In genomic region chrX:72540318-72540717, GRCh38 we compare ENCODE assay signal across 8 cellular contexts. TPM values are rescaled to one million over a fixed set of nuclear protein-coding genes. Genes with fewer than 3 reads are reported as not detected.
DNase-seq lines count a peak whose midpoint lies in the region; ATAC-seq, FAIRE-seq and TF ChIP-seq lines count a peak whose summit lies in the region.

No MANE protein-coding gene starts in this region.

- 3 to 7% methylated on average over 5 of the region's 5 CpGs for WGBS in heart right ventricle, 2 donors

- peak; percentile 3 for DNase-seq in A172 (ENCODE audit: low spot score)
- peak; percentile 35 for DNase-seq in HEK293T (ENCODE audit: extremely low spot score)
- DNase-seq in heart right ventricle, result no peak
- no peak for DNase-seq in GM10248 (ENCODE audit: extremely low spot score)
- DNase-seq in omental fat pad (ENCODE audit: low spot score), result no peak

- intact Hi-C loops in heart right ventricle (cut with DNase I), result loop anchor here in 6 of 10 donors (5.0 to 10.0 kb wide), 5 partner anchors 156 to 536 kb away; partner anchors contain the start of gene CITED1 (in 2 of the 6)

- no peak overlapping the region for H3K4me3 ChIP-seq in heart right ventricle

- ATAC-seq in heart right ventricle (peak in 7 of 8 donors; percentile 36 to 79 (median 69)), HG03108 (IDR thresholded peaks at IDR 0.05; ENCODE audit: unreplicated experiment) (no peak), omental fat pad (ENCODE audit: low FRiP score) (no peak), GM19397 (IDR thresholded peaks at IDR 0.05; ENCODE audit: unreplicated experiment) (no peak)

- TF ChIP-seq CTCF in heart right ventricle (IDR thresholded peaks at IDR 0.05) (peak in 7 of 9 donors; percentile 25 to 60 (median 43)), GM10248 (IDR thresholded peaks at IDR 0.05; ENCODE audit: control extremely low read depth, extremely low read depth, low read depth, missing control alignments) (no peak), omental fat pad (IDR thresholded peaks at IDR 0.05) (no peak)

- H3K9me3 ChIP-seq in heart right ventricle, result no peaks in the 10 kb centered on the region

- POLR2A ChIA-PET in HEK293T (lab: Yijun Ruan, JAX) (interaction anchor here (0.7 to 1.8 kb wide), 2 partner anchors 264 to 302 kb away, joined by 3 to 8 read pairs; partner anchors contain the start of genes ERCC6L and RPS4X), GM10248 (lab: Yijun Ruan, JAX) (no interaction called here)

- H3K27ac ChIP-seq in heart right ventricle, result peak overlapping the region in 2 of 10 donors; percentile 10 to 48

- CTCF ChIA-PET in HEK293T (lab: Yijun Ruan, JAX), result interaction anchor here (0.5 to 1.4 kb wide), 4 partner anchors 15 to 638 kb away, joined by 3 to 7 read pairs (median 4); no protein-coding TSS in a partner anchor
- CTCF ChIA-PET in GM10248 (lab: Yijun Ruan, JAX), result interaction anchor here (1.0 to 1.9 kb wide), 3 partner anchors 10 to 295 kb away, joined by 3 to 7 read pairs (median 3); no protein-coding TSS in a partner anchor

- FAIRE-seq in TTC549 (lab: Jason Lieb, UNC), result peak; percentile 32

- peaks cover 0 to 16% (median 0%) of the 10 kb centered on the region in 7 donors for H3K27me3 ChIP-seq in heart right ventricle

- H3K36me3 ChIP-seq in heart right ventricle, result peaks cover 0 to 4% (median 0%) of the 10 kb centered on the region in 9 donors

- H3K4me1 ChIP-seq in heart right ventricle, result peaks cover 0 to 32% (median 0%) of the 10 kb centered on the region in 9 donors

TF ChIP-seq in HEK293T, 16 proteins besides CTCF, POLR2A, EP300 and RAD21:
- TF ChIP-seq SUZ12 (IDR thresholded peaks at IDR 0.05) (no peak), NFRKB (IDR thresholded peaks at IDR 0.05) (no peak), SP1 (IDR thresholded peaks at IDR 0.05) (no peak)

RNA-seq across cellular contexts. Expression of gene HDAC8, which starts 32.3 kb away (rescaled TPM):
- 30.2 and 32.2 TPM in 2 replicates for total RNA-seq in A172 (2014; rRNA removed; shearing (Covaris generic))
- total RNA-seq in heart right ventricle (10 to 100 TPM; 15.9 to 23.1 (median 19.5) TPM), omental fat pad (10 to 100 TPM; 24.9 to 41.3 (median 30.5) TPM)
- 10 to 100 TPM; 17.7 to 48.1 TPM for polyA plus RNA-seq in heart right ventricle

Comparison
In these comparisons a context has a peak if more than half of its experiments do, and no peak if none do; other contexts are left out.
1. DNase-seq: peak in A172 (single experiment) and HEK293T (single experiment); none in heart right ventricle (0 of 2), GM10248 (single experiment) and omental fat pad (single experiment).
2. ATAC-seq: peak in heart right ventricle (7 of 8); none in HG03108 (single experiment), omental fat pad (single experiment) and GM19397 (single experiment).
3. CTCF ChIP-seq: peak in heart right ventricle (7 of 9); none in GM10248 (single experiment) and omental fat pad (0 of 3).